In the genomic region with DNA sequence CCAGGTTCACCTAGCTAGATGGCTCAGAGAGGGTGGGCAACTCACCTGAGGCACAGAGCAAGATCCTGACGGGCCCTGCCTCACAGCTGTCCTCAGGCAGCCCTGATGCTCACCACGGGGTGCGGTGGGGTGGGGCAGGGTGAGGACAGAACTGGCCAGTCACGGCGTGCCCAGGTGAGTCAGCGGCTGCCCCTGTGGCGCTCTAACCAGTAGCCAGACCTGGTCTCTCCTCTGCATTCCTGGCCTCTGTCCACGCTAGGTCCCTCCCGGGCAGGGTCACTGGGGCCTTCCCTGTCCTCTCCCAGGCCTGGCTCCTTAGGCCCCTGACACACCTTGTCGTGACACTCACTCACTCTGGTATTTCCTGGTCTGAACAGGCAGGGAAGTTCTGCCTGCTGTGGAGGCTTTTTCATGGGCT, we compare ENCODE assay signal across 10 cellular contexts. TPM values are rescaled to one million over a fixed set of nuclear protein-coding genes. Genes with fewer than 3 reads are reported as not detected.
DNase-seq lines count a peak whose midpoint lies in the region; ATAC-seq and TF ChIP-seq lines count a peak whose summit lies in the region.
"Had no signal": no experiment of that assay in that cellular context is flagged by ENCODE, and none has a peak within 500 bp of the region (broad histone marks: within the 10 kb centered on the region; RNA-seq: fewer than 3 reads in every experiment).

No MANE protein-coding gene starts in this region.

- TF ChIP-seq CTCF in liver (IDR thresholded peaks at IDR 0.05; ENCODE audit: low read depth, low read length, missing input control) = no peak
- TF ChIP-seq CTCF in tibial artery (IDR thresholded peaks at IDR 0.05) = no peak
- no peak for TF ChIP-seq CTCF in GM10266 (IDR thresholded peaks at IDR 0.05; ENCODE audit: control insufficient read depth, insufficient read depth, low read depth, missing control alignments)

- WGBS in liver = 29% methylated on average over 10 of the region's 10 CpGs

- TF ChIP-seq RAD21 in liver (IDR thresholded peaks at IDR 0.05) = no peak

- DNase-seq in activated CD4-positive, alpha-beta T cell treated with anti-CD3 and anti-CD28 coated beads, Interleukin-2, amount 10 ng/mL, durations not matched to agents 7 days and 5 days = no peak
- no peak for DNase-seq in activated CD4-positive, alpha-beta T cell treated with anti-CD3 and anti-CD28 coated beads for 48 hours
- DNase-seq in activated naive CD8-positive, alpha-beta T cell treated with anti-CD3 and anti-CD28 coated beads, Interleukin-2, amount 50 U/mL, for 24 hours = no peak
- peak in 1 of 2 donors; percentile 71 for DNase-seq in tibial artery
- no peak for DNase-seq in AML-193 (lab: John Stamatoyannopoulos, UW)
- no peak for DNase-seq in GM10266 (ENCODE audit: extremely low spot score)
- DNase-seq: DND-41 had no signal

- H3K4me3 ChIP-seq in liver (ENCODE audit: low read depth in 1 of 3, low read length in 3 of 3) = peak overlapping the region; percentile 67 to 80 (median 68)
- peak overlapping the region; percentile 74 to 83 for H3K4me3 ChIP-seq in tibial artery

- no peaks in the 10 kb centered on the region for H3K36me3 Mint-ChIP-seq in activated CD4-positive, alpha-beta T cell treated with anti-CD3 and anti-CD28 coated beads, Interleukin-2, amount 10 ng/mL, durations not matched to agents 7 days and 5 days (ENCODE audit: low read depth)
- no peaks in the 10 kb centered on the region for H3K36me3 Mint-ChIP-seq in activated naive CD8-positive, alpha-beta T cell treated with anti-CD3 and anti-CD28 coated beads, Interleukin-2, amount 50 U/mL, for 24 hours (ENCODE audit: low read depth)

- H3K4me1 Mint-ChIP-seq in activated CD4-positive, alpha-beta T cell treated with anti-CD3 and anti-CD28 coated beads, Interleukin-2, amount 10 ng/mL, durations not matched to agents 7 days and 5 days = peaks cover 55% of the 10 kb centered on the region
- peaks cover 29% of the 10 kb centered on the region for H3K4me1 Mint-ChIP-seq in activated naive CD8-positive, alpha-beta T cell treated with anti-CD3 and anti-CD28 coated beads, Interleukin-2, amount 50 U/mL, for 24 hours

- CTCF ChIA-PET in activated CD4-positive, alpha-beta T cell treated with anti-CD3 and anti-CD28 coated beads, Interleukin-2, amount 10 ng/mL, durations not matched to agents 7 days and 5 days (lab: Charles Lee) = interaction anchor here (0.8 to 1.3 kb wide), 2 partner anchors 15 to 154 kb away, joined by 3 read pairs; no protein-coding TSS in a partner anchor

- H3K4me1 ChIP-seq in liver (ENCODE audit: control insufficient read depth in 4 of 4, insufficient read depth in 4 of 4, low read length in 3 of 4) = peaks cover 13 to 49% (median 35%) of the 10 kb centered on the region in 4 donors
- H3K4me1 ChIP-seq in tibial artery = peaks cover 8 to 74% (median 62%) of the 10 kb centered on the region in 4 donors

- no peak for ATAC-seq in activated naive CD8-positive, alpha-beta T cell treated with anti-CD3 and anti-CD28 coated beads, Interleukin-2, amount 50 U/mL, for 24 hours
- no peak for ATAC-seq in HG03159 (IDR thresholded peaks at IDR 0.05; ENCODE audit: unreplicated experiment)

- H3K36me3 ChIP-seq in liver (ENCODE audit: control insufficient read depth in 4 of 4, insufficient read depth in 3 of 4, low read depth in 1 of 4, low read length in 3 of 4) (peaks cover 0 to 2% (median 0%) of the 10 kb centered on the region in 4 donors), tibial artery (peaks cover 0 to 13% (median 6%) of the 10 kb centered on the region in 3 donors)
- H3K36me3 ChIP-seq: SJSA1 had no signal

- no peaks in the 10 kb centered on the region for H3K9me3 ChIP-seq in liver (ENCODE audit: control insufficient read depth in 4 of 4, low read length in 3 of 4)
- H3K9me3 ChIP-seq in tibial artery = no peaks in the 10 kb centered on the region
- H3K9me3 ChIP-seq: SJSA1 had no signal

- peaks cover 7% of the 10 kb centered on the region for H3K27me3 Mint-ChIP-seq in activated CD4-positive, alpha-beta T cell treated with anti-CD3 and anti-CD28 coated beads, Interleukin-2, amount 10 ng/mL, durations not matched to agents 7 days and 5 days
- peaks cover 6% of the 10 kb centered on the region for H3K27me3 Mint-ChIP-seq in activated naive CD8-positive, alpha-beta T cell treated with anti-CD3 and anti-CD28 coated beads, Interleukin-2, amount 50 U/mL, for 24 hours

- H3K27ac Mint-ChIP-seq in activated CD4-positive, alpha-beta T cell treated with anti-CD3 and anti-CD28 coated beads, Interleukin-2, amount 10 ng/mL, durations not matched to agents 7 days and 5 days = peak overlapping the region; percentile 87
- H3K27ac Mint-ChIP-seq in activated naive CD8-positive, alpha-beta T cell treated with anti-CD3 and anti-CD28 coated beads, Interleukin-2, amount 50 U/mL, for 24 hours = no peak overlapping the region

- no peaks in the 10 kb centered on the region for H3K27me3 ChIP-seq in liver (ENCODE audit: control insufficient read depth in 4 of 4, insufficient read depth in 4 of 4, low read length in 3 of 4)
- H3K27me3 ChIP-seq in tibial artery = no peaks in the 10 kb centered on the region
- H3K27me3 ChIP-seq: SJSA1 had no signal

- H3K9ac ChIP-seq in liver (ENCODE audit: low read depth in 1 of 2, low read length in 2 of 2) = peak overlapping the region; percentile 40 to 48

- H3K4me3 Mint-ChIP-seq in activated CD4-positive, alpha-beta T cell treated with anti-CD3 and anti-CD28 coated beads, Interleukin-2, amount 10 ng/mL, durations not matched to agents 7 days and 5 days = peak overlapping the region; percentile 72
- peak overlapping the region; percentile 67 for H3K4me3 Mint-ChIP-seq in activated naive CD8-positive, alpha-beta T cell treated with anti-CD3 and anti-CD28 coated beads, Interleukin-2, amount 50 U/mL, for 24 hours

- POLR2A ChIA-PET in activated CD4-positive, alpha-beta T cell treated with anti-CD3 and anti-CD28 coated beads, Interleukin-2, amount 10 ng/mL, durations not matched to agents 7 days and 5 days (lab: Charles Lee) = no interaction called here

- intact Hi-C loops in tibial artery (cut with DNase I; ENCODE audit: low total_unique reads) = loop anchor here (10.0 kb wide), 1 partner anchor 708 kb away; no protein-coding TSS in a partner anchor

- H3K9me3 Mint-ChIP-seq in activated CD4-positive, alpha-beta T cell treated with anti-CD3 and anti-CD28 coated beads, Interleukin-2, amount 10 ng/mL, durations not matched to agents 7 days and 5 days = no peaks in the 10 kb centered on the region
- H3K9me3 Mint-ChIP-seq in activated naive CD8-positive, alpha-beta T cell treated with anti-CD3 and anti-CD28 coated beads, Interleukin-2, amount 50 U/mL, for 24 hours = no peaks in the 10 kb centered on the region

- H3K27ac ChIP-seq in liver (ENCODE audit: low read depth in 1 of 2, low read length in 2 of 2) = peak overlapping the region; percentile 73 to 76
- H3K27ac ChIP-seq in tibial artery = peak overlapping the region; percentile 94 to 97
- H3K27ac ChIP-seq: SJSA1 had no signal

TF ChIP-seq in liver, 16 proteins besides CTCF, POLR2A, EP300 and RAD21 (continues in another document):
- TF ChIP-seq HNF4A (conservative IDR thresholded peaks at IDR 0.05) (no peak), EGR1 (IDR thresholded peaks at IDR 0.05; ENCODE audit: low read depth in 2 of 2) (no peak), SP1 (IDR thresholded peaks at IDR 0.05) (no peak), GABPA (IDR thresholded peaks at IDR 0.05 in 1 of 2, conservative IDR thresholded peaks at IDR 0.05 in 1 of 2) (no peak), RXRA (IDR thresholded peaks at IDR 0.05) (peak; percentile 34 to 43)
- TF ChIP-seq, protein P1, sequence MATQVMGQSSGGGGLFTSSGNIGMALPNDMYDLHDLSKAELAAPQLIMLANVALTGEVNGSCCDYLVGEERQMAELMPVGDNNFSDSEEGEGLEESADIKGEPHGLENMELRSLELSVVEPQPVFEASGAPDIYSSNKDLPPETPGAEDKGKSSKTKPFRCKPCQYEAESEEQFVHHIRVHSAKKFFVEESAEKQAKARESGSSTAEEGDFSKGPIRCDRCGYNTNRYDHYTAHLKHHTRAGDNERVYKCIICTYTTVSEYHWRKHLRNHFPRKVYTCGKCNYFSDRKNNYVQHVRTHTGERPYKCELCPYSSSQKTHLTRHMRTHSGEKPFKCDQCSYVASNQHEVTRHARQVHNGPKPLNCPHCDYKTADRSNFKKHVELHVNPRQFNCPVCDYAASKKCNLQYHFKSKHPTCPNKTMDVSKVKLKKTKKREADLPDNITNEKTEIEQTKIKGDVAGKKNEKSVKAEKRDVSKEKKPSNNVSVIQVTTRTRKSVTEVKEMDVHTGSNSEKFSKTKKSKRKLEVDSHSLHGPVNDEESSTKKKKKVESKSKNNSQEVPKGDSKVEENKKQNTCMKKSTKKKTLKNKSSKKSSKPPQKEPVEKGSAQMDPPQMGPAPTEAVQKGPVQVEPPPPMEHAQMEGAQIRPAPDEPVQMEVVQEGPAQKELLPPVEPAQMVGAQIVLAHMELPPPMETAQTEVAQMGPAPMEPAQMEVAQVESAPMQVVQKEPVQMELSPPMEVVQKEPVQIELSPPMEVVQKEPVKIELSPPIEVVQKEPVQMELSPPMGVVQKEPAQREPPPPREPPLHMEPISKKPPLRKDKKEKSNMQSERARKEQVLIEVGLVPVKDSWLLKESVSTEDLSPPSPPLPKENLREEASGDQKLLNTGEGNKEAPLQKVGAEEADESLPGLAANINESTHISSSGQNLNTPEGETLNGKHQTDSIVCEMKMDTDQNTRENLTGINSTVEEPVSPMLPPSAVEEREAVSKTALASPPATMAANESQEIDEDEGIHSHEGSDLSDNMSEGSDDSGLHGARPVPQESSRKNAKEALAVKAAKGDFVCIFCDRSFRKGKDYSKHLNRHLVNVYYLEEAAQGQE (IDR thresholded peaks at IDR 0.05) = no peak

RNA-seq across cellular contexts. Expression of gene ALS2CL, which starts 0.9 kb away (rescaled TPM):
- 10 to 100 TPM; 15.5 to 16.6 TPM for total RNA-seq in activated CD4-positive, alpha-beta T cell treated with anti-CD3 and anti-CD28 coated beads, Interleukin-2, amount 10 ng/mL, durations not matched to agents 7 days and 5 days
- total RNA-seq in liver = 10 to 100 TPM in 1 of 2 donors, under 1 TPM in 1; 0.51 to 22.9 TPM
- 1 to 10 TPM; 4.8 to 6.6 TPM for polyA plus RNA-seq in liver

RNA-seq across cellular contexts. Expression of gene TMIE, which starts 8.6 kb away (rescaled TPM):
- total RNA-seq in activated CD4-positive, alpha-beta T cell treated with anti-CD3 and anti-CD28 coated beads, Interleukin-2, amount 10 ng/mL, durations not matched to agents 7 days and 5 days = 1 to 10 TPM; 1.2 to 1.6 TPM
- total RNA-seq in liver = under 1 TPM; 0.14 to 0.17 TPM
- under 1 TPM; 0.13 to 0.26 TPM for polyA plus RNA-seq in liver
- total RNA-seq: SJSA1 had no signal

RNA-seq across cellular contexts. Expression of gene PRSS50, which starts 25.1 kb away (rescaled TPM):
- not detected for total RNA-seq in activated CD4-positive, alpha-beta T cell treated with anti-CD3 and anti-CD28 coated beads, Interleukin-2, amount 10 ng/mL, durations not matched to agents 7 days and 5 days
- under 1 TPM; 0.25 to 0.33 TPM for total RNA-seq in liver
- under 1 TPM in 1 of 2 donors, not detected in 1; 0.02 TPM for polyA plus RNA-seq in liver
- total RNA-seq: SJSA1 had no signal
